8 cellular contexts compared by ENCODE assay signal in genomic region chr17:17496189-17497064, GRCh38. TPM values are rescaled to one million over a fixed set of nuclear protein-coding genes. Genes with fewer than 3 reads are reported as not detected.
A peak's percentile ranks its signal among the peaks of the same experiment; 100 is the strongest.
DNase-seq lines count a peak whose midpoint lies in the region; ATAC-seq and TF ChIP-seq lines count a peak whose summit lies in the region.

A gene with protein sequence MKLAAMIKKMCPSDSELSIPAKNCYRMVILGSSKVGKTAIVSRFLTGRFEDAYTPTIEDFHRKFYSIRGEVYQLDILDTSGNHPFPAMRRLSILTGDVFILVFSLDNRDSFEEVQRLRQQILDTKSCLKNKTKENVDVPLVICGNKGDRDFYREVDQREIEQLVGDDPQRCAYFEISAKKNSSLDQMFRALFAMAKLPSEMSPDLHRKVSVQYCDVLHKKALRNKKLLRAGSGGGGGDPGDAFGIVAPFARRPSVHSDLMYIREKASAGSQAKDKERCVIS (minus strand): TSS chr17:17496395. CDS start chr17:17496181, 214 bp downstream.

- ATAC-seq in left ventricle myocardium superior (peak; percentile 90), psoas muscle (peak; percentile 81 to 94 (median 88))

- H3F3A ChIP-seq in GM23248 (ENCODE audit: insufficient read depth), result peaks cover 6% of the 10 kb centered on the region; the same call in 1 of the 2 replicates

- in situ Hi-C loops in GM23248 (cut with MboI), result loop anchor here (10.0 kb wide), 1 partner anchor 142 kb away; no protein-coding TSS in a partner anchor

- peak; percentile 98 for TF ChIP-seq CTCF in psoas muscle (IDR thresholded peaks at IDR 0.05)

- no peaks in the 10 kb centered on the region for H3K9me3 ChIP-seq in GM23248 (ENCODE audit: low read depth)
- no peaks in the 10 kb centered on the region for H3K9me3 ChIP-seq in MG63
- no peaks in the 10 kb centered on the region for H3K9me3 ChIP-seq in psoas muscle

- peak within 1 kb of the TSS; percentile 85 for H3K4me3 ChIP-seq in GM23248
- peak within 1 kb of the TSS; percentile 52 for H3K4me3 ChIP-seq in MG63
- peak within 1 kb of the TSS; percentile 84 for H3K4me3 ChIP-seq in psoas muscle

- DNase-seq in DMS114 treated with DMSO at 0.1 percent for 48 hours (lab: John Stamatoyannopoulos, UW; ENCODE audit: unreplicated experiment) (peak; percentile 1), GM23248 (peak; percentile 97), MG63 (peak; percentile 87), SW480 (ENCODE audit: low spot score) (peak; percentile 78), amniotic epithelial cell (ENCODE audit: low read depth) (peak; percentile 79), left ventricle myocardium superior (peak; percentile 97), psoas muscle (peak; percentile 93 to 96), ureter (ENCODE audit: low spot score) (peak; percentile 92)

- H3K27ac ChIP-seq in GM23248 (peak within 1 kb of the TSS; percentile 55), psoas muscle (peak within 1 kb of the TSS; percentile 89)

- H3K79me2 ChIP-seq in GM23248 (ENCODE audit: insufficient read depth), result no peaks in the 10 kb centered on the region

- no peaks in the 10 kb centered on the region for H4K20me1 ChIP-seq in GM23248 (ENCODE audit: insufficient read depth)

- peak within 1 kb of the TSS; percentile 97 for H3K4me2 ChIP-seq in GM23248 (ENCODE audit: unreplicated experiment)

- intact Hi-C loops in left ventricle myocardium superior (cut with micrococcal nuclease), result loop anchor here (5.0 kb wide), 1 partner anchor 76 kb away; no protein-coding TSS in a partner anchor
- intact Hi-C loops in psoas muscle (cut with DNase I), result loop anchor here (1.0 to 5.0 kb wide), 6 partner anchors 20 to 139 kb away; partner anchors contain the start of gene MED9 (in 1 of the 2)

- no peaks in the 10 kb centered on the region for H3K9me2 ChIP-seq in GM23248 (ENCODE audit: insufficient read depth)

- H3K4me1 ChIP-seq in GM23248 (ENCODE audit: insufficient read depth) (peaks cover 3% of the 10 kb centered on the region; the same call in 1 of the 2 replicates), psoas muscle (peaks cover 18% of the 10 kb centered on the region)

- peak within 1 kb of the TSS; percentile 92 for H2AFZ ChIP-seq in GM23248

- H3K27me3 ChIP-seq in GM23248 (replicated peaks; ENCODE audit: insufficient read depth) (no peaks in the 10 kb centered on the region), MG63 (no peaks in the 10 kb centered on the region), psoas muscle (ENCODE audit: insufficient read depth in 3 of 3, low read length in 2 of 3) (no peaks in the 10 kb centered on the region)

- 1 to 2% methylated on average over 65 to 86 of the region's 93 CpGs for WGBS in GM23248 (ENCODE audit: low coverage in 1 of 2, low lambda C conversion rate in 2 of 2, missing lambda C conversion rate in 2 of 2), 2 experiments
- WGBS in psoas muscle, 3 donors, result 0 to 1% (median 0%) methylated on average over 42 to 93 of the region's 93 CpGs

- peak within 1 kb of the TSS; percentile 79 for H3K9ac ChIP-seq in GM23248

- H3K36me3 ChIP-seq in GM23248 (ENCODE audit: low read depth), result no peaks in the 10 kb centered on the region
- no peaks in the 10 kb centered on the region for H3K36me3 ChIP-seq in MG63
- peaks cover 0 to 15% of the 10 kb centered on the region in 2 donors for H3K36me3 ChIP-seq in psoas muscle (ENCODE audit: insufficient read depth in 1 of 2, low read depth in 1 of 2)

RNA-seq across cellular contexts. Expression of the gene that starts here (rescaled TPM):
- 0.89 and 2.2 TPM in 2 replicates for total RNA-seq in GM23248 (2014; rRNA removed; shearing (Covaris generic))
- polyA plus RNA-seq in GM23248 (2016; fragmentation: Nextera tagmentation; extraction: Ambion mirVana), result 1.2 and 1.5 TPM in 2 replicates
- 0.67 and 5.6 TPM in 2 replicates for total RNA-seq in MG63 (2014; rRNA removed; shearing (Covaris generic); ENCODE audit: low replicate concordance)
- total RNA-seq in left ventricle myocardium superior, result 50.8 TPM
- 100 to 1,000 TPM in 1 of 4 donors, 10 to 100 TPM in 1, 1 to 10 TPM in 2; 4.4 to 436 (median 33.8) TPM for total RNA-seq in psoas muscle
- polyA plus RNA-seq in psoas muscle, result 100 to 1,000 TPM in 1 of 3 donors, 10 to 100 TPM in 2; 10.7 to 121 (median 26.5) TPM
- 5.8 TPM for total RNA-seq in ureter

Comparison
In these comparisons a context has a peak if more than half of its experiments do, and no peak if none do; other contexts are left out.
1. Peak in every context shown above with its lines: DNase-seq, ATAC-seq, H3K4me3 ChIP-seq and H3K27ac ChIP-seq.
2. DNase-seq: peak in every context shown above with its lines; median percentile 97 in GM23248; 97 in left ventricle myocardium superior; 94 in psoas muscle; 92 in ureter; 87 in MG63; 79 in amniotic epithelial cell; 78 in SW480; 1 in DMS114 treated with DMSO at 0.1 percent for 48 hours.